In genomic region chr14:67512463-67513134, GRCh38 we compare ENCODE assay signal across 21 cellular contexts. TPM values are rescaled to one million over a fixed set of nuclear protein-coding genes. Genes with fewer than 3 reads are reported as not detected.
DNase-seq lines count a peak whose midpoint lies in the region; ATAC-seq, FAIRE-seq and TF ChIP-seq lines count a peak whose summit lies in the region.
"Had no signal": no experiment of that assay in that cellular context is flagged by ENCODE, and none has a peak within 500 bp of the region (broad histone marks: within the 10 kb centered on the region; RNA-seq: fewer than 3 reads in every experiment).

No MANE protein-coding gene starts in this region.

- no peak overlapping the region for H3K4me2 ChIP-seq in A549
- H3K4me2 ChIP-seq in OCI-LY7 (ENCODE audit: low read length) = peak overlapping the region; percentile 94
- no peak overlapping the region for H3K4me2 ChIP-seq in mesenchymal stem cell (ENCODE audit: low read length, poor library complexity, severe bottlenecking)
- H3K4me2 ChIP-seq: SK-N-SH had no signal

- no peaks in the 10 kb centered on the region for H4K20me1 ChIP-seq in OCI-LY7 (ENCODE audit: insufficient read depth, low read length)

- no peaks in the 10 kb centered on the region for H3K9me3 Mint-ChIP-seq in CD4-positive, alpha-beta T cell
- H3K9me3 Mint-ChIP-seq: activated CD8-positive, alpha-beta T cell treated with anti-CD3 and anti-CD28 coated beads for 36 hours; mesothelial cell of epicardium; stimulated activated naive B cell treated with anti-CD40 and anti-IgM and Interleukin-4, amounts not matched to agents 10 μg/mL and 1 μg/mL and 100 μg/mL, for 72 hours had no signal

- H3K9me2 ChIP-seq in OCI-LY7 (ENCODE audit: insufficient read depth, low read length) = no peaks in the 10 kb centered on the region
- H3K9me2 ChIP-seq: SK-N-SH had no signal

- FAIRE-seq in A549 (lab: Jason Lieb, UNC) = peak; percentile 32

- no peak overlapping the region for H3K18ac ChIP-seq in mesenchymal stem cell (ENCODE audit: low read depth in 1 of 2, low read length in 2 of 2)

- H3K23ac ChIP-seq in mesenchymal stem cell (ENCODE audit: low read length in 2 of 2) = no peak overlapping the region

- H3K14ac ChIP-seq in mesenchymal stem cell (ENCODE audit: low read length in 2 of 2) = no peak overlapping the region

- POLR2A ChIA-PET in A549 (lab: Yijun Ruan, JAX) = no interaction called here
- POLR2A ChIA-PET in CD4-positive, alpha-beta T cell (lab: Charles Lee) = interaction anchor here (1.0 to 1.4 kb wide), 2 partner anchors 24 to 25 kb away, joined by 3 to 7 read pairs; partner anchors contain the start of gene TMEM229B
- POLR2A ChIA-PET in OCI-LY7 (lab: Charles Lee) = interaction anchor here (0.7 to 2.8 kb wide), 12 partner anchors 8 to 183 kb away, joined by 3 to 15 read pairs (median 3); partner anchors contain the start of gene RDH11

- H4K8ac ChIP-seq in mesenchymal stem cell (ENCODE audit: low read length) = no peak overlapping the region

- no peak for TF ChIP-seq EP300 in A549 (IDR thresholded peaks at IDR 0.05)

- TF ChIP-seq CTCF in A549 (IDR thresholded peaks at IDR 0.05) (no peak), OCI-LY7 (conservative IDR thresholded peaks at IDR 0.05; ENCODE audit: low read length) (no peak)
- TF ChIP-seq CTCF in CD4-positive, alpha-beta T cell (IDR thresholded peaks at IDR 0.05) = no peak

- no peak for TF ChIP-seq POLR2A in A549 (IDR thresholded peaks at IDR 0.05; ENCODE audit: low read length)

- H3K4me3 ChIP-seq in A549 = no peak overlapping the region
- peak overlapping the region; percentile 17 for H3K4me3 ChIP-seq in OCI-LY7 (ENCODE audit: low read depth, low read length, poor library complexity, severe bottlenecking)
- no peak overlapping the region for H3K4me3 ChIP-seq in mesenchymal stem cell (ENCODE audit: insufficient read depth in 1 of 2, low read depth in 1 of 2, low read length in 2 of 2)
- H3K4me3 ChIP-seq: thoracic aorta had no signal

- H3K9me3 ChIP-seq in A549 (no peaks in the 10 kb centered on the region), OCI-LY7 (ENCODE audit: low read length) (no peaks in the 10 kb centered on the region), mesenchymal stem cell (ENCODE audit: control insufficient read depth, low read length) (no peaks in the 10 kb centered on the region)
- no peaks in the 10 kb centered on the region for H3K9me3 ChIP-seq in CD4-positive, alpha-beta T cell (ENCODE audit: control insufficient read depth, low read length)
- H3K9me3 ChIP-seq: SK-N-SH, thoracic aorta had no signal

- H4K91ac ChIP-seq in mesenchymal stem cell (ENCODE audit: low read length) = no peak overlapping the region

- DNase-seq in A549 (ENCODE audit: low read depth in 1 of 2, low spot score in 1 of 2) (no peak), OCI-LY7 (ENCODE audit: low spot score) (peak; percentile 14), mesenchymal stem cell (no peak), T-helper 9 cell (no peak), NCI-H82 treated with DMSO at 0.1 percent for 48 hours (lab: John Stamatoyannopoulos, UW; ENCODE audit: unreplicated experiment) (no peak)
- no peak for DNase-seq in CD4-positive, alpha-beta T cell
- DNase-seq: activated CD4-positive, CD25-positive, alpha-beta regulatory T cell treated with anti-CD3 and anti-CD28 coated beads, Interleukin-2, amount 50 U/mL, for 72 hours; activated CD8-positive, alpha-beta T cell treated with anti-CD3 and anti-CD28 coated beads for 36 hours; amniotic stem cell; glutamatergic neuron; left cardiac atrium; NCI-H1105 treated with DMSO at 0.1 percent for 48 hours; NCI-H2081 treated with DMSO at 0.1 percent for 48 hours; NCI-H510A treated with DMSO at 0.1 percent for 48 hours; SK-N-SH; stimulated activated naive B cell treated with anti-CD40 and anti-IgM and Interleukin-4, amounts not matched to agents 10 μg/mL and 1 μg/mL and 100 μg/mL, for 72 hours had no signal

- no peaks in the 10 kb centered on the region for H3K79me1 ChIP-seq in mesenchymal stem cell (replicated peaks; ENCODE audit: low read length, poor library complexity, severe bottlenecking)

- H2BK5ac ChIP-seq in mesenchymal stem cell (ENCODE audit: low read depth, low read length, poor library complexity, severe bottlenecking) = no peak overlapping the region

- H3K4me1 ChIP-seq in A549 = no peaks in the 10 kb centered on the region
- H3K4me1 ChIP-seq in OCI-LY7 (ENCODE audit: insufficient read depth, low read length, poor library complexity, severe bottlenecking) = peaks cover 37% of the 10 kb centered on the region
- H3K4me1 ChIP-seq in mesenchymal stem cell (ENCODE audit: control insufficient read depth, insufficient read depth, low read depth, low read length) = peaks cover 18% of the 10 kb centered on the region

- H3K79me2 ChIP-seq in OCI-LY7 (ENCODE audit: insufficient read depth, low read depth, low read length) = no peaks in the 10 kb centered on the region

- no peak for TF ChIP-seq RAD21 in A549 (conservative IDR thresholded peaks at IDR 0.05 in 1 of 2, IDR thresholded peaks at IDR 0.05 in 1 of 2)

- H3K4ac ChIP-seq in mesenchymal stem cell (ENCODE audit: low read depth in 1 of 2, low read length in 2 of 2) = no peak overlapping the region

- H3K27ac ChIP-seq in A549 (no peak overlapping the region), OCI-LY7 (ENCODE audit: low read depth, low read length, poor library complexity, severe bottlenecking) (peak overlapping the region; percentile 48), mesenchymal stem cell (ENCODE audit: low read length, poor library complexity, severe bottlenecking) (no peak overlapping the region)
- H3K27ac ChIP-seq in CD4-positive, alpha-beta T cell (ENCODE audit: low read depth, low read length) = no peak overlapping the region
- H3K27ac ChIP-seq: RWPE1, thoracic aorta had no signal

- H2BK15ac ChIP-seq in mesenchymal stem cell (ENCODE audit: low read depth, poor library complexity, severe bottlenecking) = no peak overlapping the region

- peak overlapping the region; percentile 98; the same call in 1 of the 2 replicates for H2AFZ ChIP-seq in OCI-LY7 (ENCODE audit: low read length)
- H2AFZ ChIP-seq in mesenchymal stem cell (ENCODE audit: low read depth, low read length) = no peak overlapping the region

- CTCF ChIA-PET in A549 (lab: Yijun Ruan, JAX) (interaction anchor here (0.6 to 9.0 kb wide), 10 partner anchors 9 to 292 kb away, joined by 3 to 73 read pairs (median 4); partner anchors contain the start of gene PLEKHH1), OCI-LY7 (lab: Charles Lee; ENCODE audit: unreplicated experiment) (interaction anchor here (0.6 to 2.2 kb wide), 2 partner anchors 25 to 85 kb away, joined by 3 to 11 read pairs; no protein-coding TSS in a partner anchor)
- CTCF ChIA-PET in CD4-positive, alpha-beta T cell (lab: Charles Lee) = no interaction called here

- intact Hi-C loops in CD4-positive, alpha-beta T cell (cut with DNase I, micrococcal nuclease) = loop anchor here (2.0 to 10.0 kb wide), 2 partner anchors 22 to 48 kb away; no protein-coding TSS in a partner anchor
- intact Hi-C loops in OCI-LY7 (cut with micrococcal nuclease; ENCODE audit: unreplicated experiment) = no loop called here

- 71% methylated on average over 4 of the region's 4 CpGs for WGBS in A549 (ENCODE audit: missing lambda C conversion rate)
- 79% methylated on average over 4 of the region's 4 CpGs for WGBS in mesenchymal stem cell

- no peak overlapping the region for H2BK12ac ChIP-seq in mesenchymal stem cell (ENCODE audit: low read length in 2 of 2)

- H3K4me3 Mint-ChIP-seq in CD4-positive, alpha-beta T cell = peak overlapping the region; percentile 90
- H3K4me3 Mint-ChIP-seq: activated CD8-positive, alpha-beta T cell treated with anti-CD3 and anti-CD28 coated beads for 36 hours; mesothelial cell of epicardium; stimulated activated naive B cell treated with anti-CD40 and anti-IgM and Interleukin-4, amounts not matched to agents 10 μg/mL and 1 μg/mL and 100 μg/mL, for 72 hours had no signal

- peaks cover 37% of the 10 kb centered on the region for H3K4me1 Mint-ChIP-seq in CD4-positive, alpha-beta T cell (ENCODE audit: low read depth)

- ATAC-seq in A549 = no peak
- no peak for ATAC-seq in CD4-positive, alpha-beta T cell (ENCODE audit: poor library complexity)
- ATAC-seq in esophagus mucosa = no peak
- no peak for ATAC-seq in HG03159 (IDR thresholded peaks at IDR 0.05; ENCODE audit: unreplicated experiment)
- ATAC-seq: activated CD8-positive, alpha-beta T cell treated with anti-CD3 and anti-CD28 coated beads for 36 hours; left cardiac atrium; stimulated activated naive B cell treated with anti-CD40 and anti-IgM and Interleukin-4, amounts not matched to agents 10 μg/mL and 1 μg/mL and 100 μg/mL, for 72 hours had no signal

- no peaks in the 10 kb centered on the region for H3K27me3 Mint-ChIP-seq in CD4-positive, alpha-beta T cell
- H3K27me3 Mint-ChIP-seq: activated CD8-positive, alpha-beta T cell treated with anti-CD3 and anti-CD28 coated beads for 36 hours; stimulated activated naive B cell treated with anti-CD40 and anti-IgM and Interleukin-4, amounts not matched to agents 10 μg/mL and 1 μg/mL and 100 μg/mL, for 72 hours had no signal

- H3K9ac ChIP-seq in mesenchymal stem cell (ENCODE audit: low read length) = no peak overlapping the region
- H3K9ac ChIP-seq: SK-N-SH had no signal

- H3K36me3 Mint-ChIP-seq in CD4-positive, alpha-beta T cell (ENCODE audit: low read depth) = no peaks in the 10 kb centered on the region
- H3K36me3 Mint-ChIP-seq: mesothelial cell of epicardium had no signal

- no peaks in the 10 kb centered on the region for H3K27me3 ChIP-seq in CD4-positive, alpha-beta T cell (ENCODE audit: control insufficient read depth, insufficient read depth, low read length)
- peaks cover 18 to 31% of the 10 kb centered on the region in 2 experiments for H3K27me3 ChIP-seq in mesenchymal stem cell (ENCODE audit: control insufficient read depth in 1 of 2, insufficient read depth in 1 of 2, low read length in 2 of 2)

- no peaks in the 10 kb centered on the region for H3K36me3 ChIP-seq in OCI-LY7 (ENCODE audit: insufficient read depth, low read length)
- H3K36me3 ChIP-seq in mesenchymal stem cell (ENCODE audit: control insufficient read depth in 1 of 2, insufficient read depth in 2 of 2, low read depth in 1 of 2, low read length in 2 of 2) = no peaks in the 10 kb centered on the region
- H3K36me3 ChIP-seq: thoracic aorta had no signal

- BruUV-seq in OCI-LY7 (replicated peaks; lab: Mats Ljungman, UMichigan) = TSS peak; percentile 43

- H3K27ac Mint-ChIP-seq in CD4-positive, alpha-beta T cell = peak overlapping the region; percentile 88
- H3K27ac Mint-ChIP-seq: activated CD8-positive, alpha-beta T cell treated with anti-CD3 and anti-CD28 coated beads for 36 hours; mesothelial cell of epicardium had no signal

- H2BK120ac ChIP-seq in mesenchymal stem cell (ENCODE audit: low read depth, low read length) = no peak overlapping the region

- peak overlapping the region; percentile 3 for H2AK5ac ChIP-seq in mesenchymal stem cell (ENCODE audit: low read length, severe bottlenecking)

RNA-seq across cellular contexts. Expression of gene PLEKHH1, which starts 20.5 kb away (rescaled TPM):
- polyA plus RNA-seq in A549 (2011; rRNA removed) = 5.1 and 6.7 TPM in 2 replicates
- polyA plus RNA-seq in A549 (2012; cell fraction: cytosol; rRNA removed) = 3.4 and 4.3 TPM in 2 replicates
- polyA plus RNA-seq in A549 (2012; cell fraction: nucleus; rRNA removed) = 25.3 and 25.5 TPM in 2 replicates
- 3.2 to 3.9 TPM (median 3.5 TPM) in 3 replicates for polyA plus RNA-seq in A549 (2017; fragmentation: RNase III; extraction: RNeasy Plus Mini Kit Qiagen cat#74134 plus additional on column Dnase treatment)
- polyA minus RNA-seq in A549 (2011; rRNA and poly(A)+ RNA removed) = 4.8 and 6.6 TPM in 2 replicates
- under 1 TPM; 0.16 to 0.53 TPM for total RNA-seq in CD4-positive, alpha-beta T cell
- not detected in 2 replicates for total RNA-seq in OCI-LY7 (2014; rRNA removed; shearing (Covaris generic))
- not detected in 2 replicates for total RNA-seq in OCI-LY7 (2022)
- polyA plus RNA-seq in mesenchymal stem cell (2013, experiment 1 of 2) = 0.41 TPM
- 0.44 TPM for polyA plus RNA-seq in mesenchymal stem cell (2013, experiment 2 of 2)
- 4.5 TPM for total RNA-seq in esophagus mucosa

RNA-seq across cellular contexts. Expression of gene TMEM229B, which starts 24.1 kb away (rescaled TPM):
- 0.19 and 0.28 TPM in 2 replicates for polyA plus RNA-seq in A549 (2011; rRNA removed)
- polyA plus RNA-seq in A549 (2012; cell fraction: cytosol; rRNA removed) = 0.04 and 0.09 TPM in 2 replicates
- 0.08 and 0.10 TPM in 2 replicates for polyA plus RNA-seq in A549 (2012; cell fraction: nucleus; rRNA removed)
- polyA plus RNA-seq in A549 (2017; fragmentation: RNase III; extraction: RNeasy Plus Mini Kit Qiagen cat#74134 plus additional on column Dnase treatment) = 0.22 to 0.40 TPM (median 0.31 TPM) in 3 replicates
- 0.50 and 1.3 TPM in 2 replicates for polyA minus RNA-seq in A549 (2011; rRNA and poly(A)+ RNA removed)
- total RNA-seq in CD4-positive, alpha-beta T cell = 1 to 10 TPM; 7.1 to 9.1 TPM
- total RNA-seq in OCI-LY7 (2014; rRNA removed; shearing (Covaris generic)) = 3.9 and 4.8 TPM in 2 replicates
- total RNA-seq in OCI-LY7 (2022) = 8.5 and 11.7 TPM in 2 replicates
- polyA plus RNA-seq in mesenchymal stem cell (2013, experiment 1 of 2) = 0.25 TPM
- polyA plus RNA-seq in mesenchymal stem cell (2013, experiment 2 of 2) = 0.40 TPM
- total RNA-seq in esophagus mucosa = 0.80 TPM
